ENCODE assay signal across 9 cellular contexts in the genomic region with DNA sequence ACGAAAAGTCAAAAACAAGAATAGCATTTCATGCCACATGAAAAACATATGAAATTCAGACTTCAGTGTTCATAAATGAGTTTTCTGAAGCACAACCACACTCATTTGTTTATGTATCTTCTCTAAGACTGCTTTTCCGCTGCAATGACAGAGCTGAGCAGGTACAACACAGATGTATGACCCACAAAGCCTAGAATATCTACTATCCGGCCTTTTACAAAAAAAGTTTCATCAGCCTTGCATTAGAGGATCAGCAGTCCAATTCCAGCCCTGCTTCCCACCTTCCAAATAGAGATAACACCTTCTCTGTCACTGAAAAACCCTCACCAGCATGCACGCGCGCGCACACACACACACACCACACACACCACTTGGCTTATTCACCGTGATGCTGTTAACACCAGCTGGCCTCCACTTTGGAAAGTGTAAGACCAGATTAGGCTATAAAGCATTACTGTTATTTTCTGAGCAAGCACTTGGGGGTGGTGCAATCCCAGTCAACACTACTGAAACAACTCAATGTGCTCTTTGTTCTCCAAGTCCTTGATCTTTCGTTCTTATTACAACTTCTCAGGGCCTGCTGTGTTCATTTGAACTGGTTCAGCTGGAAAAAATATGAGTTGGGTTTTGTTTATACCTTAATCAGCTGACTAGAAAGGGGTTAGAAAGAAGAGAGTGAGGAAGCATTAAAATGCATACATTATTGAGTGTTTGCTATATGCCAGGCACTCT.
DNase-seq lines count a peak whose midpoint lies in the region; ATAC-seq and TF ChIP-seq lines count a peak whose summit lies in the region.
"Had no signal": no experiment of that assay in that cellular context is flagged by ENCODE, and none has a peak within 500 bp of the region (broad histone marks: within the 10 kb centered on the region; RNA-seq: fewer than 3 reads in every experiment).

No MANE protein-coding gene starts in this region.

- peaks cover 5% of the 10 kb centered on the region for H3K4me1 Mint-ChIP-seq in T-helper 17 cell

- no peaks in the 10 kb centered on the region for H3K27me3 ChIP-seq in SJCRH30

- peaks cover 9% of the 10 kb centered on the region for H3K27me3 Mint-ChIP-seq in T-helper 17 cell

- no peaks in the 10 kb centered on the region for H3K36me3 Mint-ChIP-seq in T-helper 17 cell (ENCODE audit: low read depth)

- DNase-seq in activated naive CD4-positive, alpha-beta T cell treated with anti-CD3 and anti-CD28 coated beads, Interleukin-2, amount 50 U/mL, for 16 hours = peak; percentile 26
- DNase-seq in activated naive CD4-positive, alpha-beta T cell treated with Interleukin-2 at 50 U/mL for 16 hours = no peak
- peak; percentile 47 to 76 for DNase-seq in SJCRH30
- peak; percentile 77 for DNase-seq in fibroblast of mammary gland (ENCODE audit: low read depth)
- DNase-seq in putamen (ENCODE audit: low spot score) = peak; percentile 90
- no peak for DNase-seq in T-helper 17 cell

- H3K9me3 ChIP-seq in SJCRH30 (replicated peaks) (no peaks in the 10 kb centered on the region), T-helper 17 cell (ENCODE audit: control insufficient read depth, low read length, poor library complexity, severe bottlenecking) (no peaks in the 10 kb centered on the region)

- peak; percentile 15 for TF ChIP-seq CTCF in fibroblast of mammary gland (conservative IDR thresholded peaks at IDR 0.05; ENCODE audit: control insufficient read depth, insufficient read depth, low read depth, low read length)

- no peak overlapping the region for H3K4me3 ChIP-seq in SJCRH30
- H3K4me3 ChIP-seq in fibroblast of mammary gland (ENCODE audit: control insufficient read depth, low read depth, low read length) = no peak overlapping the region

- peaks cover 44% of the 10 kb centered on the region for H3K4me1 ChIP-seq in SJCRH30

- no peak overlapping the region for H3K27ac Mint-ChIP-seq in T-helper 17 cell

- no peak overlapping the region; the same call in 1 of the 2 replicates for H3K27ac ChIP-seq in SJCRH30
- H3K27ac ChIP-seq: VCaP had no signal

- no peak for ATAC-seq in GM21786 (IDR thresholded peaks at IDR 0.05; ENCODE audit: unreplicated experiment)
- no peak for ATAC-seq in GM18498 (IDR thresholded peaks at IDR 0.05; ENCODE audit: unreplicated experiment)
- no peak for ATAC-seq in T-helper 17 cell

- no peaks in the 10 kb centered on the region for H3K36me3 ChIP-seq in SJCRH30

- no peak overlapping the region for H3K4me3 Mint-ChIP-seq in T-helper 17 cell

Comparison
In these comparisons a context has a peak if more than half of its experiments do, and no peak if none do; other contexts are left out.
1. DNase-seq: peak in activated naive CD4-positive, alpha-beta T cell treated with anti-CD3 and anti-CD28 coated beads, Interleukin-2, amount 50 U/mL, for 16 hours (single experiment), SJCRH30 (2 of 2), fibroblast of mammary gland (single experiment) and putamen (single experiment); none in activated naive CD4-positive, alpha-beta T cell treated with Interleukin-2 at 50 U/mL for 16 hours (single experiment) and T-helper 17 cell (0 of 3).